22 cellular contexts compared by ENCODE assay signal in genomic region chr7:36894190-36894589, GRCh38.
DNase-seq lines count a peak whose midpoint lies in the region; ATAC-seq and TF ChIP-seq lines count a peak whose summit lies in the region.
"Had no signal": no experiment of that assay in that cellular context is flagged by ENCODE, and none has a peak within 500 bp of the region (broad histone marks: within the 10 kb centered on the region; RNA-seq: fewer than 3 reads in every experiment).

No MANE protein-coding gene starts in this region.

- no peaks in the 10 kb centered on the region for H3K27me3 Mint-ChIP-seq in activated naive CD8-positive, alpha-beta T cell treated with anti-CD3 and anti-CD28 coated beads, Interleukin-2, amount 50 U/mL, for 24 hours
- H3K27me3 Mint-ChIP-seq: central memory CD8-positive, alpha-beta T cell had no signal

- no peaks in the 10 kb centered on the region for H3K36me3 ChIP-seq in breast epithelium
- H3K36me3 ChIP-seq: uterus had no signal

- H3K4me3 Mint-ChIP-seq in activated naive CD8-positive, alpha-beta T cell treated with anti-CD3 and anti-CD28 coated beads, Interleukin-2, amount 50 U/mL, for 24 hours: no peak overlapping the region
- H3K4me3 Mint-ChIP-seq in stimulated activated effector memory CD8-positive, alpha-beta T cell treated with anti-CD3 and anti-CD28 coated beads, Interleukin-12 subunit alpha, Interleukin-12 subunit beta, amount 100 ng/mL, for 72 hours: peak overlapping the region; percentile 6
- H3K4me3 Mint-ChIP-seq: central memory CD8-positive, alpha-beta T cell; nephron had no signal

- no peak overlapping the region for H3K27ac ChIP-seq in breast epithelium
- H3K27ac ChIP-seq: esophagus muscularis mucosa, KMS-11, uterus had no signal

- peak; percentile 60 for DNase-seq in activated CD8-positive, alpha-beta memory T cell treated with anti-CD3 and anti-CD28 coated beads for 24 hours
- no peak for DNase-seq in activated CD8-positive, alpha-beta memory T cell treated with anti-CD3 and anti-CD28 coated beads, Interleukin-2, amount 50 U/mL, for 4 hours
- no peak for DNase-seq in activated naive CD8-positive, alpha-beta T cell treated with anti-CD3 and anti-CD28 coated beads, Interleukin-2, amount 50 U/mL, for 24 hours
- peak in 1 of 2 donors; percentile 52 for DNase-seq in stimulated activated effector memory CD8-positive, alpha-beta T cell treated with anti-CD3 and anti-CD28 coated beads, Interleukin-12 subunit alpha, Interleukin-12 subunit beta, amount 100 ng/mL, for 72 hours (ENCODE audit: low spot score in 2 of 2)
- DNase-seq in NCI-H2171 treated with DMSO at 0.1 percent for 48 hours (lab: John Stamatoyannopoulos, UW) (no peak), breast epithelium (ENCODE audit: low spot score in 2 of 2) (no peak), glomerular visceral epithelial cell (ENCODE audit: extremely low spot score) (no peak)
- DNase-seq: activated effector memory CD4-positive, alpha-beta T cell treated with Interleukin-2 at 50 U/mL for 16 hours; C1 segment of cervical spinal cord; effector CD4-positive, alpha-beta T cell; left colon; NCI-H1048; NCI-H2029; NCI-H446 treated with DMSO at 0.1 percent for 48 hours; stimulated activated CD4-positive, alpha-beta T cell treated with anti-CD3 and anti-CD28 coated beads, Interleukin-4, amount 100 ng/mL, for 24 hours; uterus had no signal

- no peaks in the 10 kb centered on the region for H3K9me3 ChIP-seq in breast epithelium
- H3K9me3 ChIP-seq: esophagus muscularis mucosa, uterus had no signal

- no peak for TF ChIP-seq CTCF in breast epithelium (IDR thresholded peaks at IDR 0.05)

- H3K4me3 ChIP-seq in breast epithelium: no peak overlapping the region
- H3K4me3 ChIP-seq: esophagus muscularis mucosa, smooth muscle cell, uterus had no signal

- no peaks in the 10 kb centered on the region for H3K9me3 Mint-ChIP-seq in activated naive CD8-positive, alpha-beta T cell treated with anti-CD3 and anti-CD28 coated beads, Interleukin-2, amount 50 U/mL, for 24 hours
- H3K9me3 Mint-ChIP-seq in stimulated activated effector memory CD8-positive, alpha-beta T cell treated with anti-CD3 and anti-CD28 coated beads, Interleukin-12 subunit alpha, Interleukin-12 subunit beta, amount 100 ng/mL, for 72 hours: no peaks in the 10 kb centered on the region
- H3K9me3 Mint-ChIP-seq: central memory CD8-positive, alpha-beta T cell; nephron had no signal

- intact Hi-C loops in breast epithelium (cut with DNase I; ENCODE audit: low total_unique reads): no loop called here

- TF ChIP-seq POLR2A in breast epithelium (IDR thresholded peaks at IDR 0.05): no peak

- H3K27ac Mint-ChIP-seq in activated naive CD8-positive, alpha-beta T cell treated with anti-CD3 and anti-CD28 coated beads, Interleukin-2, amount 50 U/mL, for 24 hours: peak overlapping the region; percentile 12
- H3K27ac Mint-ChIP-seq in stimulated activated effector memory CD8-positive, alpha-beta T cell treated with anti-CD3 and anti-CD28 coated beads, Interleukin-12 subunit alpha, Interleukin-12 subunit beta, amount 100 ng/mL, for 72 hours: no peak overlapping the region
- H3K27ac Mint-ChIP-seq: nephron had no signal

- peaks cover 30% of the 10 kb centered on the region for H3K36me3 Mint-ChIP-seq in activated naive CD8-positive, alpha-beta T cell treated with anti-CD3 and anti-CD28 coated beads, Interleukin-2, amount 50 U/mL, for 24 hours (ENCODE audit: low read depth)
- peaks cover 18% of the 10 kb centered on the region for H3K36me3 Mint-ChIP-seq in stimulated activated effector memory CD8-positive, alpha-beta T cell treated with anti-CD3 and anti-CD28 coated beads, Interleukin-12 subunit alpha, Interleukin-12 subunit beta, amount 100 ng/mL, for 72 hours

- H3K4me1 ChIP-seq in breast epithelium: no peaks in the 10 kb centered on the region
- H3K4me1 ChIP-seq: uterus had no signal

- peak; percentile 44 for ATAC-seq in HG02588 (IDR thresholded peaks at IDR 0.05; ENCODE audit: unreplicated experiment)
- ATAC-seq in activated naive CD8-positive, alpha-beta T cell treated with anti-CD3 and anti-CD28 coated beads, Interleukin-2, amount 50 U/mL, for 24 hours: peak; percentile 68
- ATAC-seq in stimulated activated effector memory CD8-positive, alpha-beta T cell treated with anti-CD3 and anti-CD28 coated beads, Interleukin-12 subunit alpha, Interleukin-12 subunit beta, amount 100 ng/mL, for 72 hours: peak; percentile 91
- ATAC-seq: left colon had no signal

- H3K27me3 ChIP-seq in breast epithelium: no peaks in the 10 kb centered on the region
- H3K27me3 ChIP-seq: esophagus muscularis mucosa, uterus had no signal

- H3K4me1 Mint-ChIP-seq in activated naive CD8-positive, alpha-beta T cell treated with anti-CD3 and anti-CD28 coated beads, Interleukin-2, amount 50 U/mL, for 24 hours: peaks cover 15% of the 10 kb centered on the region
- H3K4me1 Mint-ChIP-seq in stimulated activated effector memory CD8-positive, alpha-beta T cell treated with anti-CD3 and anti-CD28 coated beads, Interleukin-12 subunit alpha, Interleukin-12 subunit beta, amount 100 ng/mL, for 72 hours: peaks cover 46% of the 10 kb centered on the region
